Comparison of ENCODE assay signal across 2 cellular contexts in genomic region chr19:270766-271165, GRCh38. TPM values are rescaled to one million over a fixed set of nuclear protein-coding genes. Genes with fewer than 3 reads are reported as not detected.
"Had no signal": no experiment of that assay in that cellular context is flagged by ENCODE, and none has a peak within 500 bp of the region (broad histone marks: within the 10 kb centered on the region; RNA-seq: fewer than 3 reads in every experiment).

No MANE protein-coding gene starts in this region.

RNA-seq across cellular contexts. Expression of gene PLPP2, which starts 20.4 kb away (rescaled TPM):
- total RNA-seq: left ventricle myocardium inferior, myocyte had no signal
